Comparison of ENCODE assay signal across 1 cellular context in the genomic region with DNA sequence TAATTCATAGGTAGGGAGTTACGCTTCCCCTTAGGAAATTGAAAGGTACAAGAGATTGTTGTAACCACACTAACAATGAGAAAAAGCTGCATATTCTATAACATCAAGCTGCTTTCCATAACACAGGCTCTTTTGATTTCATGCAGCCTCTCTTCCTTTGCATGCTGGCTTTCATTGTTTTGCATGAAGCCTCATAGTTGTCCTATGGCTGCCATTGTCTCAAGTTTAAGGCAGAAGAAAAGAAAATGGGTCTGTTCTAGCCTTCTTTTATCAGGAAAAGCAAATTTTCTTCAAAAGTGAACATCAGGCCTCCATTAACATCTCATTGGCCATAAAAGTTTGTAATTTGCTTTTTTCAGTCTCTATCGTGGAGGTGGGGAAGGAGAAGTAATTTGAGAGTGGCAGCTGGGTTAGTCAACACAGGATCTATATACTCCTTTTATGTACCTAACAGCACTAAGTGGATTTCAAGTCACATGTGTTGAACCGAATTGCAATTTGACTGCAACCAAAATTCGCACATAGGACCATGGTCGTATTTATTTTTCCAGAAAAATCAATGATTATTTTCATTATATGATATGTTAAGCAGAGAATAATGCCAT.
TF ChIP-seq lines count a peak whose summit lies in the region.

No MANE protein-coding gene starts in this region.

TF ChIP-seq in H1, 55 proteins besides CTCF, POLR2A, EP300 and RAD21 (continued from another document):
- TF ChIP-seq, protein P1, sequence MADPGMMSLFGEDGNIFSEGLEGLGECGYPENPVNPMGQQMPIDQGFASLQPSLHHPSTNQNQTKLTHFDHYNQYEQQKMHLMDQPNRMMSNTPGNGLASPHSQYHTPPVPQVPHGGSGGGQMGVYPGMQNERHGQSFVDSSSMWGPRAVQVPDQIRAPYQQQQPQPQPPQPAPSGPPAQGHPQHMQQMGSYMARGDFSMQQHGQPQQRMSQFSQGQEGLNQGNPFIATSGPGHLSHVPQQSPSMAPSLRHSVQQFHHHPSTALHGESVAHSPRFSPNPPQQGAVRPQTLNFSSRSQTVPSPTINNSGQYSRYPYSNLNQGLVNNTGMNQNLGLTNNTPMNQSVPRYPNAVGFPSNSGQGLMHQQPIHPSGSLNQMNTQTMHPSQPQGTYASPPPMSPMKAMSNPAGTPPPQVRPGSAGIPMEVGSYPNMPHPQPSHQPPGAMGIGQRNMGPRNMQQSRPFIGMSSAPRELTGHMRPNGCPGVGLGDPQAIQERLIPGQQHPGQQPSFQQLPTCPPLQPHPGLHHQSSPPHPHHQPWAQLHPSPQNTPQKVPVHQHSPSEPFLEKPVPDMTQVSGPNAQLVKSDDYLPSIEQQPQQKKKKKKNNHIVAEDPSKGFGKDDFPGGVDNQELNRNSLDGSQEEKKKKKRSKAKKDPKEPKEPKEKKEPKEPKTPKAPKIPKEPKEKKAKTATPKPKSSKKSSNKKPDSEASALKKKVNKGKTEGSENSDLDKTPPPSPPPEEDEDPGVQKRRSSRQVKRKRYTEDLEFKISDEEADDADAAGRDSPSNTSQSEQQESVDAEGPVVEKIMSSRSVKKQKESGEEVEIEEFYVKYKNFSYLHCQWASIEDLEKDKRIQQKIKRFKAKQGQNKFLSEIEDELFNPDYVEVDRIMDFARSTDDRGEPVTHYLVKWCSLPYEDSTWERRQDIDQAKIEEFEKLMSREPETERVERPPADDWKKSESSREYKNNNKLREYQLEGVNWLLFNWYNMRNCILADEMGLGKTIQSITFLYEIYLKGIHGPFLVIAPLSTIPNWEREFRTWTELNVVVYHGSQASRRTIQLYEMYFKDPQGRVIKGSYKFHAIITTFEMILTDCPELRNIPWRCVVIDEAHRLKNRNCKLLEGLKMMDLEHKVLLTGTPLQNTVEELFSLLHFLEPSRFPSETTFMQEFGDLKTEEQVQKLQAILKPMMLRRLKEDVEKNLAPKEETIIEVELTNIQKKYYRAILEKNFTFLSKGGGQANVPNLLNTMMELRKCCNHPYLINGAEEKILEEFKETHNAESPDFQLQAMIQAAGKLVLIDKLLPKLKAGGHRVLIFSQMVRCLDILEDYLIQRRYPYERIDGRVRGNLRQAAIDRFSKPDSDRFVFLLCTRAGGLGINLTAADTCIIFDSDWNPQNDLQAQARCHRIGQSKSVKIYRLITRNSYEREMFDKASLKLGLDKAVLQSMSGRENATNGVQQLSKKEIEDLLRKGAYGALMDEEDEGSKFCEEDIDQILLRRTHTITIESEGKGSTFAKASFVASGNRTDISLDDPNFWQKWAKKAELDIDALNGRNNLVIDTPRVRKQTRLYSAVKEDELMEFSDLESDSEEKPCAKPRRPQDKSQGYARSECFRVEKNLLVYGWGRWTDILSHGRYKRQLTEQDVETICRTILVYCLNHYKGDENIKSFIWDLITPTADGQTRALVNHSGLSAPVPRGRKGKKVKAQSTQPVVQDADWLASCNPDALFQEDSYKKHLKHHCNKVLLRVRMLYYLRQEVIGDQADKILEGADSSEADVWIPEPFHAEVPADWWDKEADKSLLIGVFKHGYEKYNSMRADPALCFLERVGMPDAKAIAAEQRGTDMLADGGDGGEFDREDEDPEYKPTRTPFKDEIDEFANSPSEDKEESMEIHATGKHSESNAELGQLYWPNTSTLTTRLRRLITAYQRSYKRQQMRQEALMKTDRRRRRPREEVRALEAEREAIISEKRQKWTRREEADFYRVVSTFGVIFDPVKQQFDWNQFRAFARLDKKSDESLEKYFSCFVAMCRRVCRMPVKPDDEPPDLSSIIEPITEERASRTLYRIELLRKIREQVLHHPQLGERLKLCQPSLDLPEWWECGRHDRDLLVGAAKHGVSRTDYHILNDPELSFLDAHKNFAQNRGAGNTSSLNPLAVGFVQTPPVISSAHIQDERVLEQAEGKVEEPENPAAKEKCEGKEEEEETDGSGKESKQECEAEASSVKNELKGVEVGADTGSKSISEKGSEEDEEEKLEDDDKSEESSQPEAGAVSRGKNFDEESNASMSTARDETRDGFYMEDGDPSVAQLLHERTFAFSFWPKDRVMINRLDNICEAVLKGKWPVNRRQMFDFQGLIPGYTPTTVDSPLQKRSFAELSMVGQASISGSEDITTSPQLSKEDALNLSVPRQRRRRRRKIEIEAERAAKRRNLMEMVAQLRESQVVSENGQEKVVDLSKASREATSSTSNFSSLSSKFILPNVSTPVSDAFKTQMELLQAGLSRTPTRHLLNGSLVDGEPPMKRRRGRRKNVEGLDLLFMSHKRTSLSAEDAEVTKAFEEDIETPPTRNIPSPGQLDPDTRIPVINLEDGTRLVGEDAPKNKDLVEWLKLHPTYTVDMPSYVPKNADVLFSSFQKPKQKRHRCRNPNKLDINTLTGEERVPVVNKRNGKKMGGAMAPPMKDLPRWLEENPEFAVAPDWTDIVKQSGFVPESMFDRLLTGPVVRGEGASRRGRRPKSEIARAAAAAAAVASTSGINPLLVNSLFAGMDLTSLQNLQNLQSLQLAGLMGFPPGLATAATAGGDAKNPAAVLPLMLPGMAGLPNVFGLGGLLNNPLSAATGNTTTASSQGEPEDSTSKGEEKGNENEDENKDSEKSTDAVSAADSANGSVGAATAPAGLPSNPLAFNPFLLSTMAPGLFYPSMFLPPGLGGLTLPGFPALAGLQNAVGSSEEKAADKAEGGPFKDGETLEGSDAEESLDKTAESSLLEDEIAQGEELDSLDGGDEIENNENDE (IDR thresholded peaks at IDR 0.05; ENCODE audit: insufficient replicate concordance, low read length): peak; percentile 94
- TF ChIP-seq BCL11A (IDR thresholded peaks at IDR 0.05; ENCODE audit: low read depth in 2 of 2, low read length in 2 of 2): peak in 1 of 2 experiments; percentile 92
TF ChIP-seq in H1: peak in this region for 8.
